Comparison of ENCODE assay signal across 1 cellular context in genomic region chr10:114412907-114413386, GRCh38.
A peak's percentile ranks its signal among the peaks of the same experiment; 100 is the strongest.
TF ChIP-seq lines count a peak whose summit lies in the region.

No MANE protein-coding gene starts in this region.

TF ChIP-seq in Ishikawa, 13 proteins besides CTCF, POLR2A, EP300 and RAD21 (continued from another document):
- TF ChIP-seq MAX (IDR thresholded peaks at IDR 0.05) (peak; percentile 21; the same call in 1 of the 2 replicates), EGR1 (IDR thresholded peaks at IDR 0.05) (no peak), ZBTB7A (IDR thresholded peaks at IDR 0.05; ENCODE audit: low read depth) (no peak; the same call in 1 of the 2 replicates), TCF12 (IDR thresholded peaks at IDR 0.05; ENCODE audit: low read depth) (peak; percentile 95)
